1 cellular context compared by ENCODE assay signal in the genomic region with DNA sequence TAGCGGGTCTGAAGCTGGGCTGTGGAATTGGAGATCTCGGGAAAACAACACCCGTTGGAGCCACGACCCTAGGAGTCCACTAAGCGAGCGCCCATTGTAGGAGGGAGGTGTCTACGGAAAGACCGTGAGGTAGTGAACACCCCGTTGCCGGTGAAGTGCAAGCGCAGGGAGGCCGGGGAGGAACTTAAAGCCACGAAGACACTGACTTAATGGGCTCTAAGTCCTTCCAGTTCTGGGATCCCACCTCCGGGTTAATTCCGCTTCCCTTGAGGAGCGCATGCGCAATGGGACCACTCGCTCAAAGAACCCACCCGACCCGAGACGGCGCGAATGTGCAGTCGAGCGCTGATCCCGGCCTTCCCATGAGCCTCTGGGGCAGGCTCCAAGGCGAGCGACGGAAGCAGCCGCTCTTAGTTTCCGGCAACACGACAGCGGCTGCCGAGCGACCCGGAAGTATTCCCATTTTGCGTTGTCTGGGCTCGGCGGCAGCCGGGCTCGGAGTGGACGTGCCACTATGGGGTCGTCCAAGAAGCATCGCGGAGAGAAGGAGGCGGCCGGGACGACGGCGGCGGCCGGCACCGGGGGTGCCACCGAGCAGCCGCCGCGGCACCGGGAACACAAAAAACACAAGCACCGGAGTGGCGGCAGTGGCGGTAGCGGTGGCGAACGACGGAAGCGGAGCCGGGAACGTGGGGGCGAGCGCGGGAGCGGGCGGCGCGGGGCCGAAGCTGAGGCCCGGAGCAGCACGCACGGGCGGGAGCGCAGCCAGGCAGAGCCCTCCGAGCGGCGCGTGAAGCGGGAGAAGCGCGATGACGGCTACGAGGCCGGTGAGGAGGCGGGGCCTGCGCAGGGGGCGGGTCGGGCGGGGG.
TF ChIP-seq lines count a peak whose summit lies in the region.

Gene SART1, plus strand, starts transcription at position 468 of the 869 bp plus-strand sequence. Its CDS starts 47 bp downstream, at position 515.

TF ChIP-seq in Ishikawa, 13 proteins besides CTCF, POLR2A, EP300 and RAD21 (continued from another document):
- TF ChIP-seq REST (IDR thresholded peaks at IDR 0.05; ENCODE audit: low read depth) (no peak), MAX (IDR thresholded peaks at IDR 0.05) (peak; percentile 78), ZBTB7A (IDR thresholded peaks at IDR 0.05; ENCODE audit: low read depth) (0 out of 2 replicates have a peak, but pooled peaks have one; percentile 11), YY1 (IDR thresholded peaks at IDR 0.05; ENCODE audit: low read depth) (peak; percentile 84)
